Comparison of ENCODE assay signal across 28 cellular contexts in genomic region chr14:96666088-96666487, GRCh38.
DNase-seq lines count a peak whose midpoint lies in the region; ATAC-seq, FAIRE-seq and TF ChIP-seq lines count a peak whose summit lies in the region.
"Had no signal": no experiment of that assay in that cellular context is flagged by ENCODE, and none has a peak within 500 bp of the region (broad histone marks: within the 10 kb centered on the region; RNA-seq: fewer than 3 reads in every experiment).

No MANE protein-coding gene starts in this region.

- TF ChIP-seq EP300 in GM12878 (IDR thresholded peaks at IDR 0.05; ENCODE audit: borderline replicate concordance in 1 of 2, control insufficient read depth in 1 of 2, low read depth in 2 of 2, low read length in 2 of 2): no peak

- TF ChIP-seq POLR2A in GM12878 (IDR thresholded peaks at IDR 0.05; ENCODE audit: low read depth, low read length): no peak

- TF ChIP-seq CTCF in LNCaP clone FGC (IDR thresholded peaks at IDR 0.05; ENCODE audit: control insufficient read depth, extremely low read depth, insufficient read depth): peak; percentile 19; the same call in 1 of the 2 replicates
- peak in 1 of 3 experiments; percentile 17; a peak in 1 of 6 replicates for TF ChIP-seq CTCF in GM12878 (IDR thresholded peaks at IDR 0.05 in 2 of 3, conservative IDR thresholded peaks at IDR 0.05 in 1 of 3; ENCODE audit: control insufficient read depth in 2 of 3, extremely low read depth in 1 of 3, insufficient read depth in 1 of 3, low read depth in 3 of 3, low read length in 3 of 3)
- TF ChIP-seq CTCF in progenitor cell of endocrine pancreas (IDR thresholded peaks at IDR 0.05; ENCODE audit: unreplicated experiment): no peak

- peaks cover 33% of the 10 kb centered on the region for H3K27me3 Mint-ChIP-seq in progenitor cell of endocrine pancreas

- no peaks in the 10 kb centered on the region for H3K36me3 Mint-ChIP-seq in progenitor cell of endocrine pancreas (ENCODE audit: insufficient read depth)
- H3K36me3 Mint-ChIP-seq: activated naive CD8-positive, alpha-beta T cell; CD4-positive, CD25-positive, alpha-beta regulatory T cell; mesothelial cell of epicardium; stimulated activated naive B cell treated with anti-CD40 and anti-IgM and Interleukin-4, amounts not matched to agents 10 μg/mL and 1 μg/mL and 100 μg/mL, for 72 hours had no signal

- POLR2A ChIA-PET in GM12878 (lab: Charles Lee): no interaction called here

- no peaks in the 10 kb centered on the region for H3K4me1 ChIP-seq in GM12878 (ENCODE audit: control insufficient read depth, insufficient read depth, low read length)
- H3K4me1 ChIP-seq: colonic mucosa, psoas muscle, SJSA1 had no signal

- no peak overlapping the region for H2AFZ ChIP-seq in GM12878 (ENCODE audit: control insufficient read depth, low read depth, low read length)

- no peak overlapping the region for H3K4me3 Mint-ChIP-seq in progenitor cell of endocrine pancreas (ENCODE audit: low read depth)
- H3K4me3 Mint-ChIP-seq: activated CD8-positive, alpha-beta T cell treated with anti-CD3 and anti-CD28 coated beads for 36 hours; activated naive CD8-positive, alpha-beta T cell; activated T-helper 17 cell treated with anti-CD3 and anti-CD28 coated beads, Interleukin-2, amount 50 U/mL, for 72 hours; CD4-positive, CD25-positive, alpha-beta regulatory T cell; mesothelial cell of epicardium; naive B cell; stimulated activated naive B cell treated with anti-CD40 and anti-IgM and Interleukin-4, amounts not matched to agents 10 μg/mL and 1 μg/mL and 100 μg/mL, for 72 hours; T-helper 1 cell treated with Interleukin-12 subunit alpha and Interleukin-12 subunit beta and Interleukin-4 antibody, amounts not matched to agents 30 μg/mL and 1 μg/mL, for 36 hours had no signal

- no peak overlapping the region for H3K4me2 ChIP-seq in GM12878 (ENCODE audit: control insufficient read depth, insufficient read depth)

- CTCF ChIA-PET in GM12878 (lab: Yijun Ruan, JAX): interaction anchor here (0.8 to 1.3 kb wide), 4 partner anchors 10 to 255 kb away, joined by 3 to 5 read pairs (median 4); no protein-coding TSS in a partner anchor

- SMC1A ChIA-PET in GM12878 (lab: Charles Lee; ENCODE audit: uncharacterized antibody, unreplicated experiment): interaction anchor here (1.1 to 1.2 kb wide), 2 partner anchors 45 to 188 kb away, joined by 3 read pairs; no protein-coding TSS in a partner anchor

- no peak overlapping the region for H3K9ac ChIP-seq in GM12878 (ENCODE audit: control insufficient read depth, insufficient read depth, low read length)

- no peaks in the 10 kb centered on the region for H3K36me3 ChIP-seq in GM12878 (ENCODE audit: control insufficient read depth in 2 of 2, insufficient read depth in 2 of 2, low read length in 1 of 2)
- H3K36me3 ChIP-seq: colonic mucosa, SJSA1 had no signal

- in situ Hi-C loops in GM12878 (cut with MboI): no loop called here

- no peak overlapping the region for H3K27ac ChIP-seq in GM12878 (ENCODE audit: control insufficient read depth, insufficient read depth)
- H3K27ac ChIP-seq: 22Rv1, colonic mucosa, psoas muscle, SJSA1 had no signal

- FAIRE-seq in GM12878 (lab: Jason Lieb, UNC): no peak
- FAIRE-seq: keratinocyte, TTC549 had no signal

- H3K79me2 ChIP-seq in GM12878 (ENCODE audit: control insufficient read depth, insufficient read depth, low read length): no peaks in the 10 kb centered on the region

- peaks cover 12% of the 10 kb centered on the region for H3K4me1 Mint-ChIP-seq in progenitor cell of endocrine pancreas (ENCODE audit: low read depth)
- H3K4me1 Mint-ChIP-seq: activated T-helper 17 cell treated with anti-CD3 and anti-CD28 coated beads, Interleukin-2, amount 50 U/mL, for 72 hours; CD4-positive, CD25-positive, alpha-beta regulatory T cell had no signal

- 14% methylated on average over 6 of the region's 6 CpGs for WGBS in GM12878 (ENCODE audit: insufficient coverage, insufficient replicate concordance, low lambda C conversion rate, missing lambda C conversion rate)

- RAD21 ChIA-PET in GM12878 (lab: Charles Lee; ENCODE audit: unreplicated experiment): interaction anchor here (1.5 kb wide), 1 partner anchor 74 kb away, joined by 3 read pairs; no protein-coding TSS in a partner anchor

- no peak for TF ChIP-seq RAD21 in GM12878 (IDR thresholded peaks at IDR 0.05; ENCODE audit: insufficient read depth, low read depth, low read length)

- DNase-seq in DMS 273 (lab: John Stamatoyannopoulos, UW; ENCODE audit: unreplicated experiment) (peak; percentile 38), DMS 273 treated with DMSO at 0.1 percent for 48 hours (lab: John Stamatoyannopoulos, UW) (no peak), COR-L47 (lab: John Stamatoyannopoulos, UW) (peak; percentile 17), LNCaP clone FGC (ENCODE audit: low read depth) (no peak), GM12878 (ENCODE audit: low read depth, low spot score) (no peak), progenitor cell of endocrine pancreas (ENCODE audit: low spot score, unreplicated experiment) (no peak), cerebellum (ENCODE audit: low spot score) (no peak), NCI-H2107 treated with DMSO at 0.1 percent for 48 hours (lab: John Stamatoyannopoulos, UW; ENCODE audit: unreplicated experiment) (no peak)
- DNase-seq: activated CD8-positive, alpha-beta T cell treated with anti-CD3 and anti-CD28 coated beads for 36 hours; anterior cingulate cortex; CD4-positive, CD25-positive, alpha-beta regulatory T cell; colonic mucosa; effector CD8-positive, alpha-beta T cell; H7; naive B cell; NCI-H187; NCI-H2227 treated with DMSO at 0.1 percent for 48 hours; nucleus accumbens; psoas muscle; stimulated activated naive B cell treated with anti-CD40 and anti-IgM and Interleukin-4, amounts not matched to agents 10 μg/mL and 1 μg/mL and 100 μg/mL, for 72 hours had no signal

- no peaks in the 10 kb centered on the region; a peak in 1 of 4 replicates for H3K27me3 ChIP-seq in GM12878 (replicated peaks in 1 of 2; ENCODE audit: control insufficient read depth in 2 of 2, insufficient read depth in 2 of 2, low read length in 1 of 2)
- H3K27me3 ChIP-seq: colonic mucosa, SJSA1 had no signal

- no TSS peak for BruUV-seq in GM12878 (replicated peaks; lab: Mats Ljungman, UMichigan)

- intact Hi-C loops in GM12878 (cut with micrococcal nuclease; ENCODE audit: unreplicated experiment): loop anchor here (1.0 kb wide), 1 partner anchor 82 kb away; no protein-coding TSS in a partner anchor

- ATAC-seq in GM12878: peak; percentile 51; the same call in 2 of the 3 replicates
- ATAC-seq: activated CD8-positive, alpha-beta T cell treated with anti-CD3 and anti-CD28 coated beads for 36 hours; activated T-helper 17 cell treated with anti-CD3 and anti-CD28 coated beads, Interleukin-2, amount 50 U/mL, for 72 hours; psoas muscle; stimulated activated naive B cell treated with anti-CD40 and anti-IgM and Interleukin-4, amounts not matched to agents 10 μg/mL and 1 μg/mL and 100 μg/mL, for 72 hours had no signal

- H3K4me3 ChIP-seq in LNCaP clone FGC (ENCODE audit: low read depth, low read length): no peak overlapping the region
- H3K4me3 ChIP-seq in GM12878: no peak overlapping the region
- H3K4me3 ChIP-seq: colonic mucosa, psoas muscle, SJSA1 had no signal

- H3K9me3 Mint-ChIP-seq in progenitor cell of endocrine pancreas (ENCODE audit: low read depth): no peaks in the 10 kb centered on the region
- H3K9me3 Mint-ChIP-seq: activated CD8-positive, alpha-beta T cell treated with anti-CD3 and anti-CD28 coated beads for 36 hours; activated T-helper 17 cell treated with anti-CD3 and anti-CD28 coated beads, Interleukin-2, amount 50 U/mL, for 72 hours; CD4-positive, CD25-positive, alpha-beta regulatory T cell; stimulated activated naive B cell treated with anti-CD40 and anti-IgM and Interleukin-4, amounts not matched to agents 10 μg/mL and 1 μg/mL and 100 μg/mL, for 72 hours; T-helper 1 cell treated with Interleukin-12 subunit alpha and Interleukin-12 subunit beta and Interleukin-4 antibody, amounts not matched to agents 30 μg/mL and 1 μg/mL, for 36 hours had no signal

- H3K9me3 ChIP-seq in GM12878 (replicated peaks; ENCODE audit: control insufficient read depth, insufficient read depth, low read length): no peaks in the 10 kb centered on the region; the same call in 2 of the 3 replicates
- H3K9me3 ChIP-seq: colonic mucosa, psoas muscle, SJSA1 had no signal

- no peaks in the 10 kb centered on the region for H4K20me1 ChIP-seq in GM12878 (ENCODE audit: control insufficient read depth, insufficient read depth)

- no peak overlapping the region for H3K27ac Mint-ChIP-seq in progenitor cell of endocrine pancreas
- H3K27ac Mint-ChIP-seq: activated CD8-positive, alpha-beta T cell treated with anti-CD3 and anti-CD28 coated beads for 36 hours; activated naive CD8-positive, alpha-beta T cell; activated T-helper 17 cell treated with anti-CD3 and anti-CD28 coated beads, Interleukin-2, amount 50 U/mL, for 72 hours; CD4-positive, CD25-positive, alpha-beta regulatory T cell; mesothelial cell of epicardium; naive B cell; stimulated activated naive B cell treated with anti-CD40 and anti-IgM and Interleukin-4, amounts not matched to agents 10 μg/mL and 1 μg/mL and 100 μg/mL, for 72 hours; T-helper 1 cell treated with Interleukin-12 subunit alpha and Interleukin-12 subunit beta and Interleukin-4 antibody, amounts not matched to agents 30 μg/mL and 1 μg/mL, for 36 hours had no signal

TF ChIP-seq in GM12878, 131 proteins besides CTCF, POLR2A, EP300 and RAD21:
- TF ChIP-seq SMC3 (IDR thresholded peaks at IDR 0.05; ENCODE audit: borderline replicate concordance, low read length) (peak; percentile 11; the same call in 1 of the 2 replicates), DPF2 (IDR thresholded peaks at IDR 0.05) (no peak), ZBTB33 (IDR thresholded peaks at IDR 0.05) (no peak)

Comparison
In these comparisons a context has a peak if more than half of its experiments do, and no peak if none do; other contexts are left out.
1. DNase-seq: peak in DMS 273 (single experiment) and COR-L47 (single experiment); none in DMS 273 treated with DMSO at 0.1 percent for 48 hours (single experiment), LNCaP clone FGC (single experiment), GM12878 (single experiment), progenitor cell of endocrine pancreas (single experiment), cerebellum (single experiment) and NCI-H2107 treated with DMSO at 0.1 percent for 48 hours (single experiment).